ENCODE assay signal across 9 cellular contexts in the genomic region with DNA sequence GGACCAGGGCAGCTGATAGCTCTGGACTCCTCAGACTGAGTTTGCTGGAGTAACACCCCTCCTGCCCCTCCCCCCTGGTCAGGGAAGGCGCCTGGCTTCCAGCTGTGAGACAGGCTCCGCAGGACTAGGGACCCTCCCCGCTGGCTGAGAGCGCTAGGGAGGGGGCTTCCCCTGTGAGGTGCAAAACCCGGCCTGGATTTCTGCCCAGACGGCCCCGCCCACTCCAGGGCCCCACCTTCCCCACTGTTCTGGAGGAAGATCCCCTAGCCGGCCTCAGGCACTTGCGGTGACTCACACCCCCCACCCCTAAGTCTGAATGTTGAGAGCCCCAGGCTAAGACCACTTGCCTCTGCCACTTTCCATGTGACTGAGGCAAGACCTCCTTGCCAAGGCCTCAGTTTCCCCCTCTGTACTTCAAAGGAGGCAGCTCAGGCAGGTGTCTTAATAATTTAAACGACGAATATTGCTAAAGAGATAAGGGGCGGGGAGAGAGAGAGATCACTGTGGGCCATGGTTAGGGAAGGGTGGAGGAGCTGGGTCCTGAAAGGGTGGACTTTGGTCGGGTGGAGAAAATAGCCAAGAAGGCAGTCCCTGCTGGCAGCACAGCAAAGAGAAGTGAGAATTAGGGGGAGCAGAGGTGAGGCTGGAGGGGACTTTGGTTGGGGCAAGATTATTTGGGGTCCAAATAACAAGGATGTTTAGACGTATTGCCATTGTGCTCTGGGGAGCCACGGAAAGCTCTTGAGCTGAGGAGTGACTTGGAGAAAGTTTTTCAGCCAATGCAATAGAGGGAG. TPM values are rescaled to one million over a fixed set of nuclear protein-coding genes. Genes with fewer than 3 reads are reported as not detected.
DNase-seq lines count a peak whose midpoint lies in the region; ATAC-seq, FAIRE-seq and TF ChIP-seq lines count a peak whose summit lies in the region.
"Had no signal": no experiment of that assay in that cellular context is flagged by ENCODE, and none has a peak within 500 bp of the region (broad histone marks: within the 10 kb centered on the region; RNA-seq: fewer than 3 reads in every experiment).

No MANE protein-coding gene starts in this region.

- no peak overlapping the region for H3K14ac ChIP-seq in H1 (ENCODE audit: insufficient read length)

- H3K4me3 ChIP-seq in H1 (ENCODE audit: extremely low read depth in 1 of 4, insufficient read depth in 2 of 4, low read depth in 3 of 4, low read length in 4 of 4): peak overlapping the region; percentile 34 to 69 (median 56); a peak in 7 of 8 replicates
- no peak overlapping the region for H3K4me3 ChIP-seq in MM.1S (ENCODE audit: low read length)

- TF ChIP-seq POLR2A in H1 (IDR thresholded peaks at IDR 0.05; ENCODE audit: control extremely low read depth in 1 of 2, low read depth in 2 of 2, low read length in 2 of 2): no peak

- H2BK15ac ChIP-seq in H1 (ENCODE audit: low read length): peak overlapping the region; percentile 92; the same call in 1 of the 2 replicates

- H3K4me1 Mint-ChIP-seq in naive thymus-derived CD8-positive, alpha-beta T cell: peaks cover 11 to 18% (median 18%) of the 10 kb centered on the region in 4 donors

- no peak overlapping the region for H4K5ac ChIP-seq in H1 (ENCODE audit: insufficient read length, low read depth, low read length)

- peak overlapping the region; percentile 54 to 81 (median 74) for H3K4me3 Mint-ChIP-seq in naive thymus-derived CD8-positive, alpha-beta T cell

- H3K9ac ChIP-seq in H1 (replicated peaks in 1 of 4; ENCODE audit: extremely low read depth in 1 of 4, low read depth in 3 of 4, low read length in 3 of 4) (no peak overlapping the region), MM.1S (ENCODE audit: low read length) (no peak overlapping the region)

- peak overlapping the region; percentile 87 for H4K91ac ChIP-seq in H1 (replicated peaks; ENCODE audit: insufficient read length, low read length)

- no peak overlapping the region for H4K8ac ChIP-seq in H1 (ENCODE audit: extremely low read depth, insufficient read depth, low read length)

- H4K20me1 ChIP-seq in H1 (replicated peaks in 1 of 2; ENCODE audit: control insufficient read depth in 1 of 2, insufficient read depth in 2 of 2, low read length in 2 of 2) (peaks cover 9 to 17% of the 10 kb centered on the region in 2 experiments), MM.1S (ENCODE audit: insufficient read depth, low read length) (no peaks in the 10 kb centered on the region)

- TF ChIP-seq RAD21 in H1 (IDR thresholded peaks at IDR 0.05 in 1 of 2, conservative IDR thresholded peaks at IDR 0.05 in 1 of 2; ENCODE audit: low read depth in 2 of 2, low read length in 2 of 2): no peak

- no peak overlapping the region for H3K4ac ChIP-seq in H1 (replicated peaks; ENCODE audit: insufficient read length, low read depth, low read length)

- H3K27me3 ChIP-seq in H1 (replicated peaks in 1 of 4; ENCODE audit: control insufficient read depth in 3 of 4, extremely low read depth in 1 of 4, insufficient read depth in 3 of 4, low read length in 3 of 4) (peaks cover 0 to 7% (median 0%) of the 10 kb centered on the region in 4 experiments; a peak in 2 of 7 replicates), MM.1S (replicated peaks; ENCODE audit: insufficient read depth, low read length) (peaks cover 55% of the 10 kb centered on the region)

- no peak overlapping the region for H2BK20ac ChIP-seq in H1 (ENCODE audit: low read length)

- no peaks in the 10 kb centered on the region for H3K9me3 Mint-ChIP-seq in naive thymus-derived CD8-positive, alpha-beta T cell

- H3K79me2 ChIP-seq in H1 (ENCODE audit: control insufficient read depth in 1 of 2, insufficient read depth in 2 of 2, low read length in 2 of 2): peaks cover 3 to 31% of the 10 kb centered on the region in 2 experiments; a peak in 3 of 4 replicates
- H3K79me2 ChIP-seq in MM.1S (ENCODE audit: low read length): no peaks in the 10 kb centered on the region

- H3K4me2 ChIP-seq in H1 (ENCODE audit: insufficient read depth in 1 of 2, low read depth in 2 of 2, low read length in 2 of 2): peak overlapping the region; percentile 90 to 96
- no peak overlapping the region for H3K4me2 ChIP-seq in MM.1S (ENCODE audit: low read depth, low read length)

- DNase-seq in NCI-H2196 (lab: John Stamatoyannopoulos, UW; ENCODE audit: unreplicated experiment): peak; percentile 52
- DNase-seq in NCI-H2196 treated with DMSO at 0.1 percent for 48 hours (lab: John Stamatoyannopoulos, UW; ENCODE audit: unreplicated experiment): no peak
- peak; percentile 58 to 89 for DNase-seq in NCI-H526 (lab: John Stamatoyannopoulos, UW)
- DNase-seq in H1 (ENCODE audit: low read depth in 1 of 2, low spot score in 2 of 2): peak; percentile 70 to 93
- DNase-seq in naive thymus-derived CD8-positive, alpha-beta T cell: peak in 1 of 10 donors; percentile 50
- DNase-seq in MM.1S: no peak
- no peak for DNase-seq in NK-92 treated with Interleukin-12 subunit alpha and Interleukin-12 subunit beta, amount 100 ng/mL, for 24 hours (lab: John Stamatoyannopoulos, UW)

- H3K9me3 ChIP-seq in H1 (ENCODE audit: insufficient read depth in 2 of 2, low read depth in 1 of 2, low read length in 1 of 2) (no peaks in the 10 kb centered on the region), MM.1S (replicated peaks; ENCODE audit: insufficient read depth, low read length) (no peaks in the 10 kb centered on the region)

- H2BK120ac ChIP-seq in H1 (replicated peaks; ENCODE audit: low read depth, low read length): no peak overlapping the region

- no peaks in the 10 kb centered on the region for H3K36me3 ChIP-seq in H1 (ENCODE audit: control insufficient read depth in 2 of 4, insufficient read depth in 4 of 4, low read length in 3 of 4)
- no peaks in the 10 kb centered on the region for H3K36me3 ChIP-seq in MM.1S (replicated peaks; ENCODE audit: insufficient read depth, low read length)

- H3K79me1 ChIP-seq in H1 (ENCODE audit: low read depth, low read length): peaks cover 12% of the 10 kb centered on the region

- no peaks in the 10 kb centered on the region for H3K9me2 ChIP-seq in MM.1S (replicated peaks; ENCODE audit: insufficient read depth, low read length)

- POLR2A ChIA-PET in H1 (lab: Charles Lee; ENCODE audit: partially characterized antibody): interaction anchor here (1.1 to 1.7 kb wide), 2 partner anchors 9 to 11 kb away, joined by 3 read pairs; no protein-coding TSS in a partner anchor
- POLR2A ChIA-PET in naive thymus-derived CD8-positive, alpha-beta T cell (lab: Charles Lee): no interaction called here

- peaks cover 25 to 79% (median 53%) of the 10 kb centered on the region in 5 donors for H3K27me3 Mint-ChIP-seq in naive thymus-derived CD8-positive, alpha-beta T cell

- no peak overlapping the region for H3K23ac ChIP-seq in H1 (ENCODE audit: insufficient read length)

- CTCF ChIA-PET in H1 (lab: Charles Lee; ENCODE audit: partially characterized antibody): interaction anchor here (0.9 to 24.2 kb wide), 10 partner anchors 8 to 340 kb away, joined by 3 to 670 read pairs (median 4); no protein-coding TSS in a partner anchor

- peaks cover 17% of the 10 kb centered on the region; the same call in 1 of the 2 replicates for H3K23me2 ChIP-seq in H1 (ENCODE audit: low read depth, low read length)

- peak overlapping the region in 1 of 10 donors; percentile 50 for H3K27ac Mint-ChIP-seq in naive thymus-derived CD8-positive, alpha-beta T cell

- H2BK5ac ChIP-seq in H1 (ENCODE audit: low read depth, low read length): peak overlapping the region; percentile 88; the same call in 1 of the 2 replicates

- WGBS in H1 (ENCODE audit: extremely low coverage in 1 of 2, insufficient coverage in 1 of 2, insufficient read length in 1 of 2, insufficient replicate concordance in 2 of 2, low coverage in 1 of 2, low lambda C conversion rate in 2 of 2, missing lambda C conversion rate in 1 of 2), 2 experiments: 9% methylated on average over 15 of the region's 15 CpGs; no CpG with 5 or more reads in 1 of the 2 experiments

- no peak overlapping the region for H3K56ac ChIP-seq in H1 (replicated peaks; ENCODE audit: insufficient read length, low read depth, low read length)

- TF ChIP-seq EP300 in H1 (IDR thresholded peaks at IDR 0.05; ENCODE audit: borderline replicate concordance in 1 of 2, low read depth in 2 of 2, low read length in 2 of 2): peak in 1 of 2 experiments; percentile 52; a peak in 1 of 3 replicates

- H2BK12ac ChIP-seq in H1 (ENCODE audit: low read depth, low read length): peak overlapping the region; percentile 60; the same call in 1 of the 2 replicates

- TF ChIP-seq CTCF in H1 (IDR thresholded peaks at IDR 0.05; ENCODE audit: control extremely low read depth in 1 of 3, insufficient read depth in 1 of 3, low read depth in 1 of 3, low read length in 3 of 3) (no peak), MM.1S (IDR thresholded peaks at IDR 0.05; ENCODE audit: low read length) (no peak)

- FAIRE-seq in H1 (lab: Jason Lieb, UNC): no peak
- FAIRE-seq: TTC549 had no signal

- no peaks in the 10 kb centered on the region for H3F3A ChIP-seq in MM.1S (ENCODE audit: insufficient read depth, low read length)

- H3K4me1 ChIP-seq in H1 (replicated peaks in 1 of 4; ENCODE audit: control insufficient read depth in 3 of 4, insufficient read depth in 4 of 4, low read length in 3 of 4) (peaks cover 10 to 43% (median 26%) of the 10 kb centered on the region in 4 experiments), MM.1S (ENCODE audit: low read length) (no peaks in the 10 kb centered on the region)

- ATAC-seq in naive thymus-derived CD8-positive, alpha-beta T cell: no peak
- no peak for ATAC-seq in GM19023 (IDR thresholded peaks at IDR 0.05; ENCODE audit: unreplicated experiment)

- H3K27ac ChIP-seq in H1 (ENCODE audit: low read depth, low read length): no peak overlapping the region
- H3K27ac ChIP-seq in MM.1S (ENCODE audit: low read length): no peak overlapping the region

- no peak overlapping the region for H2AK5ac ChIP-seq in H1 (ENCODE audit: low read depth, low read length)

- H3K36me3 Mint-ChIP-seq in naive thymus-derived CD8-positive, alpha-beta T cell: no peaks in the 10 kb centered on the region

- H3K18ac ChIP-seq in H1 (ENCODE audit: extremely low read depth, low read length): peak overlapping the region; percentile 48; the same call in 1 of the 2 replicates

- H2AFZ ChIP-seq in H1 (ENCODE audit: low read length) (no peak overlapping the region), MM.1S (ENCODE audit: low read length) (no peak overlapping the region)

RNA-seq across cellular contexts. Expression of a gene that starts 1.0 kb away (rescaled TPM):
- total RNA-seq in H1 (2021; fragmentation: NEBNext Ultra II Directional; extraction: Animal tissue kit (Norgen Biotek cat#: 25700)): 39.5 and 41.4 TPM in 2 replicates
- polyA plus RNA-seq in H1 (2011; rRNA removed): 19.7 and 28.0 TPM in 2 replicates
- 23.7 TPM for polyA plus RNA-seq in H1 (2011; cell fraction: cytosol; rRNA removed)
- polyA plus RNA-seq in H1 (2011; cell fraction: nucleus; rRNA removed): 50.0 TPM
- polyA plus RNA-seq in H1 (2012, experiment 1 of 2): 23.2 to 24.5 TPM (median 23.7 TPM) in 4 replicates
- 20.4 TPM for polyA plus RNA-seq in H1 (2012, experiment 2 of 2)
- polyA plus RNA-seq in H1 (2013, experiment 1 of 2): 15.8 TPM
- 15.8 TPM for polyA plus RNA-seq in H1 (2013, experiment 2 of 2)
- polyA minus RNA-seq in H1 (2011; rRNA and poly(A)+ RNA removed): 38.5 and 60.7 TPM in 2 replicates
- 25.3 TPM for polyA minus RNA-seq in H1 (2011; cell fraction: cytosol; rRNA and poly(A)+ RNA removed)
- 30.7 TPM for polyA minus RNA-seq in H1 (2011; cell fraction: nucleus; rRNA and poly(A)+ RNA removed)
- total RNA-seq in naive thymus-derived CD8-positive, alpha-beta T cell: not detected
- not detected for polyA plus RNA-seq in naive thymus-derived CD8-positive, alpha-beta T cell

Comparison
In these comparisons a context has a peak if more than half of its experiments do, and no peak if none do; other contexts are left out.
1. DNase-seq: peak in NCI-H2196 (single experiment), NCI-H526 (2 of 2) and H1 (2 of 2); none in NCI-H2196 treated with DMSO at 0.1 percent for 48 hours (single experiment), MM.1S (single experiment) and NK-92 treated with Interleukin-12 subunit alpha and Interleukin-12 subunit beta, amount 100 ng/mL, for 24 hours (single experiment).
2. RNA of a gene that starts 1.0 kb away (total RNA-seq): 39.5 to 41.4 TPM in H1; not detected in naive thymus-derived CD8-positive, alpha-beta T cell; every median in the first group is over 10 times any median in the second.